Comparison of ENCODE assay signal across 20 cellular contexts in the genomic region with DNA sequence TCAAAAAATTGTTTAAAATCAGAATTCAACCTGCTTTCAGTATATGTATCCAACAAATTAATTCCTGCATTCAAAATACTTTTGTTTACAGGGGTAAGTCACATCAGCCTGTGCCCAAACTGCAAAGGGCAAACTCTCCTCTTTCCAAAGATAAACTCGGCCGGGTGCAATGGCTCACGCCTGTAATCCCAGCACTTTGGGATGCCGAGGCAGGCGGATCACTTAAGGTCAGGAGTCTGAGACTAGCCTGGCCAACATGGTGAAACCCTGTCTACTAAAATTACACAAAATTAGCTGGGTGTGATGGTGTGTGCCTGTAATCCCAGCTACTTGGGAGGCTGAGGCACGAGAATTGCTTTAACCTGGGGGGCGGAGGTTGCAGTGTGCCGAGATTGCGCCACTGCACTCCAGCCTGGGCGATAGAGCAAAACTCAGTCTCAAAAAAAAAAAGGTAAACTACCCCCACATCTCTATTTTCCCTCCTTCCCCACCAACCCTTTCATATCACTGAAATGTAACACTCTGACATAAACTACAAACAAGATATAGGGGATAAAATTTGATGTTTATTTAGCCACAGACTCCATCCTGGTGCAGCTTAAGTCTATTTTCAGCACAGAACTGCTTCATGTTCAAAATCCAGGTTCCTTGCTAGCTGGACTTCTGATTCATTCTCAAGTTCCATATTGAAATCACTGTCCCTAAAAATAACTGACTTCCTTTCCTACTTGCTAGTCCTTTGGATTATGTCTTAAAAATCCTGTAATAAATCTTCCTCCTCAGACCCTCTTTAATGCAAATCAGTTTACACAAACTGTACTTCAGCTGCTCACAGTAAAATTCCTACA. TPM values are rescaled to one million over a fixed set of nuclear protein-coding genes. Genes with fewer than 3 reads are reported as not detected.
DNase-seq lines count a peak whose midpoint lies in the region; ATAC-seq and TF ChIP-seq lines count a peak whose summit lies in the region.
"Had no signal": no experiment of that assay in that cellular context is flagged by ENCODE, and none has a peak within 500 bp of the region (broad histone marks: within the 10 kb centered on the region; RNA-seq: fewer than 3 reads in every experiment).

No MANE protein-coding gene starts in this region.

- no peaks in the 10 kb centered on the region for H3K9me3 Mint-ChIP-seq in stimulated activated naive CD8-positive, alpha-beta T cell treated with anti-CD3 and anti-CD28 coated beads, Interleukin-15, Interleukin-2, amounts not matched to agents 100 ng/mL and 50 ng/mL, for 24 hours
- no peaks in the 10 kb centered on the region for H3K9me3 Mint-ChIP-seq in stimulated activated naive CD8-positive, alpha-beta T cell treated with anti-CD3 and anti-CD28 coated beads, Interleukin-15, amount 100 ng/mL, for 72 hours
- H3K9me3 Mint-ChIP-seq in activated B cell treated with CpG ODN at 0.5 μM for 24 hours: no peaks in the 10 kb centered on the region
- H3K9me3 Mint-ChIP-seq: effector memory CD8-positive, alpha-beta T cell; stimulated activated memory B cell treated with anti-CD40 and anti-IgM and Interleukin-4, amounts not matched to agents 10 μg/mL and 1 μg/mL and 100 μg/mL, for 72 hours had no signal

- peak overlapping the region; percentile 18 for H3K27ac Mint-ChIP-seq in stimulated activated naive CD8-positive, alpha-beta T cell treated with anti-CD3 and anti-CD28 coated beads, Interleukin-15, Interleukin-2, amounts not matched to agents 100 ng/mL and 50 ng/mL, for 24 hours
- H3K27ac Mint-ChIP-seq in stimulated activated naive CD8-positive, alpha-beta T cell treated with anti-CD3 and anti-CD28 coated beads, Interleukin-15, amount 100 ng/mL, for 72 hours: peak overlapping the region in 1 of 2 donors; percentile 30
- peak overlapping the region; percentile 18 for H3K27ac Mint-ChIP-seq in activated B cell treated with CpG ODN at 0.5 μM for 24 hours
- H3K27ac Mint-ChIP-seq: activated CD4-positive, alpha-beta memory T cell treated with anti-CD3 and anti-CD28 coated beads, Interleukin-2, amount 10 ng/mL, durations not matched to agents 7 days and 5 days; progenitor cell of endocrine pancreas; stimulated activated memory B cell treated with anti-CD40 and anti-IgM and Interleukin-4, amounts not matched to agents 10 μg/mL and 1 μg/mL and 100 μg/mL, for 72 hours had no signal

- no peak overlapping the region for H3K4me3 Mint-ChIP-seq in stimulated activated naive CD8-positive, alpha-beta T cell treated with anti-CD3 and anti-CD28 coated beads, Interleukin-15, Interleukin-2, amounts not matched to agents 100 ng/mL and 50 ng/mL, for 24 hours
- no peak overlapping the region for H3K4me3 Mint-ChIP-seq in stimulated activated naive CD8-positive, alpha-beta T cell treated with anti-CD3 and anti-CD28 coated beads, Interleukin-15, amount 100 ng/mL, for 72 hours
- H3K4me3 Mint-ChIP-seq in activated B cell treated with CpG ODN at 0.5 μM for 24 hours: no peak overlapping the region
- H3K4me3 Mint-ChIP-seq: activated CD4-positive, alpha-beta memory T cell treated with anti-CD3 and anti-CD28 coated beads, Interleukin-2, amount 10 ng/mL, durations not matched to agents 7 days and 5 days; brain; effector memory CD8-positive, alpha-beta T cell; stimulated activated memory B cell treated with anti-CD40 and anti-IgM and Interleukin-4, amounts not matched to agents 10 μg/mL and 1 μg/mL and 100 μg/mL, for 72 hours had no signal

- no peak for ATAC-seq in stimulated activated naive CD8-positive, alpha-beta T cell treated with anti-CD3 and anti-CD28 coated beads, Interleukin-15, amount 100 ng/mL, for 72 hours
- ATAC-seq in activated B cell treated with CpG ODN at 0.5 μM for 24 hours (ENCODE audit: low read depth) (no peak), left lobe of liver (peak; percentile 90), GM18873 (IDR thresholded peaks at IDR 0.05; ENCODE audit: low FRiP score, unreplicated experiment) (no peak), HG03196 (IDR thresholded peaks at IDR 0.05; ENCODE audit: unreplicated experiment) (no peak), HG02763 (IDR thresholded peaks at IDR 0.05; ENCODE audit: unreplicated experiment) (no peak)
- ATAC-seq: effector memory CD8-positive, alpha-beta T cell; stimulated activated memory B cell treated with anti-CD40 and anti-IgM and Interleukin-4, amounts not matched to agents 10 μg/mL and 1 μg/mL and 100 μg/mL, for 72 hours had no signal

- H3K36me3 Mint-ChIP-seq in stimulated activated naive CD8-positive, alpha-beta T cell treated with anti-CD3 and anti-CD28 coated beads, Interleukin-15, Interleukin-2, amounts not matched to agents 100 ng/mL and 50 ng/mL, for 24 hours (ENCODE audit: low read depth): peaks cover 48% of the 10 kb centered on the region
- peaks cover 45% of the 10 kb centered on the region for H3K36me3 Mint-ChIP-seq in activated B cell treated with CpG ODN at 0.5 μM for 24 hours (ENCODE audit: low read depth)

- POLR2A ChIA-PET in activated B cell treated with CpG ODN at 0.5 μM for 24 hours (lab: Charles Lee): no interaction called here

- CTCF ChIA-PET in activated B cell treated with CpG ODN at 0.5 μM for 24 hours (lab: Charles Lee): no interaction called here

- peaks cover 37% of the 10 kb centered on the region for H3K4me1 Mint-ChIP-seq in stimulated activated naive CD8-positive, alpha-beta T cell treated with anti-CD3 and anti-CD28 coated beads, Interleukin-15, Interleukin-2, amounts not matched to agents 100 ng/mL and 50 ng/mL, for 24 hours (ENCODE audit: low read depth)
- H3K4me1 Mint-ChIP-seq in stimulated activated naive CD8-positive, alpha-beta T cell treated with anti-CD3 and anti-CD28 coated beads, Interleukin-15, amount 100 ng/mL, for 72 hours: peaks cover 36% of the 10 kb centered on the region
- H3K4me1 Mint-ChIP-seq in activated B cell treated with CpG ODN at 0.5 μM for 24 hours: peaks cover 35% of the 10 kb centered on the region

- no peaks in the 10 kb centered on the region for H3K27me3 Mint-ChIP-seq in stimulated activated naive CD8-positive, alpha-beta T cell treated with anti-CD3 and anti-CD28 coated beads, Interleukin-15, Interleukin-2, amounts not matched to agents 100 ng/mL and 50 ng/mL, for 24 hours
- no peaks in the 10 kb centered on the region for H3K27me3 Mint-ChIP-seq in stimulated activated naive CD8-positive, alpha-beta T cell treated with anti-CD3 and anti-CD28 coated beads, Interleukin-15, amount 100 ng/mL, for 72 hours
- H3K27me3 Mint-ChIP-seq in activated B cell treated with CpG ODN at 0.5 μM for 24 hours: no peaks in the 10 kb centered on the region
- H3K27me3 Mint-ChIP-seq: activated CD4-positive, alpha-beta memory T cell treated with anti-CD3 and anti-CD28 coated beads, Interleukin-2, amount 10 ng/mL, durations not matched to agents 7 days and 5 days; brain; effector memory CD8-positive, alpha-beta T cell; progenitor cell of endocrine pancreas; stimulated activated memory B cell treated with anti-CD40 and anti-IgM and Interleukin-4, amounts not matched to agents 10 μg/mL and 1 μg/mL and 100 μg/mL, for 72 hours had no signal

- DNase-seq in stimulated activated naive CD8-positive, alpha-beta T cell treated with anti-CD3 and anti-CD28 coated beads, Interleukin-15, amount 100 ng/mL, for 72 hours: no peak
- no peak for DNase-seq in activated B cell treated with CpG ODN at 0.5 μM for 24 hours
- DNase-seq in left lobe of liver (ENCODE audit: low spot score): peak; percentile 62
- DNase-seq: activated CD4-positive, alpha-beta memory T cell treated with anti-CD3 and anti-CD28 coated beads, Interleukin-2, amount 10 ng/mL, durations not matched to agents 7 days and 5 days; activated CD4-positive, CD25-positive, alpha-beta regulatory T cell; adrenal gland; effector memory CD8-positive, alpha-beta T cell; foreskin melanocyte; HCEC 1CT; NCI-H2081 treated with DMSO at 0.1 percent for 48 hours; NCI-H345; stimulated activated CD4-positive, alpha-beta T cell treated with anti-CD3 and anti-CD28 coated beads, Interleukin-2, amount 100 ng/mL, for 48 hours; T-helper 9 cell had no signal

- no peak for TF ChIP-seq CTCF in activated B cell treated with CpG ODN at 0.5 μM for 24 hours (IDR thresholded peaks at IDR 0.05)

- intact Hi-C loops in activated B cell treated with CpG ODN at 0.5 μM for 24 hours (cut with micrococcal nuclease): no loop called here

RNA-seq across cellular contexts. Expression of a gene that starts 15.4 kb away (rescaled TPM):
- total RNA-seq in activated B cell treated with CpG ODN at 0.5 μM for 24 hours: 50.1 and 68.6 TPM in 2 replicates
- 24.3 TPM for total RNA-seq in left lobe of liver
